Comparison of ENCODE assay signal across 8 cellular contexts in the genomic region with DNA sequence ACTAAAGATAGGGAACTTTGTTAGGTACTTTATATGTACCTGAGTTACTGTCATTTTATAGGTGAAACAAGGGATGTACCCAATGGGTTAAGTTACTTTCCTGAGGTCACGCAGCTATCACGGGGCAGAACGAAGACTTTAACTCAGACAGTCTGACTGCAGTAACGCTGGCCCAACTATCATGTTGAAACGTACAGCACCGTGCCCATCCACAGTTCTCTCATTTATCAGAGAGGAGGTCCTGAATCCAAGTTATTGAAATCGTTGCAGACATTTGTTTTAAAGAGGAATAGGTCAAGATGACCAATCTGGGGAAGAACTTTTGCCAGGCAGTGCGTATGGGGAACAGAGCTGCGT. TPM values are rescaled to one million over a fixed set of nuclear protein-coding genes. Genes with fewer than 3 reads are reported as not detected.
DNase-seq lines count a peak whose midpoint lies in the region; ATAC-seq, FAIRE-seq and TF ChIP-seq lines count a peak whose summit lies in the region.

No MANE protein-coding gene starts in this region.

- no peak for TF ChIP-seq POLR2A in GM12891 (IDR thresholded peaks at IDR 0.05; ENCODE audit: low read depth, low read length)

- no peaks in the 10 kb centered on the region for H3K27me3 ChIP-seq in kidney epithelial cell (ENCODE audit: control insufficient read depth, insufficient read depth, low read length)

- DNase-seq in GM12891 (ENCODE audit: insufficient read length, low spot score) (no peak), WTC11 (ENCODE audit: low spot score) (no peak), kidney epithelial cell (ENCODE audit: low read depth) (no peak), SHP77 treated with DMSO at 0.1 percent for 48 hours (lab: John Stamatoyannopoulos, UW) (no peak), NCI-H446 treated with DMSO at 0.1 percent for 48 hours (lab: John Stamatoyannopoulos, UW) (no peak), NCI-H1417 treated with DMSO at 0.1 percent for 48 hours (lab: John Stamatoyannopoulos, UW) (no peak), NCI-H524 (lab: John Stamatoyannopoulos, UW) (no peak)

- H3K27me3 Mint-ChIP-seq in WTC11 (ENCODE audit: low read depth), result peaks cover 67% of the 10 kb centered on the region

- peak; percentile 0 for ATAC-seq in HG02759 (IDR thresholded peaks at IDR 0.05; ENCODE audit: unreplicated experiment)
- no peak for ATAC-seq in WTC11

- POLR2A ChIA-PET in WTC11 (lab: Charles Lee), result no interaction called here

- FAIRE-seq in GM12891 (lab: Jason Lieb, UNC), result peak; percentile 16

- CTCF ChIA-PET in WTC11 (lab: Charles Lee), result interaction anchor here (1.3 to 1.4 kb wide), 2 partner anchors 67 to 245 kb away, joined by 3 read pairs; partner anchors contain the start of gene ALDH1L2

- peak overlapping the region; percentile 65 for H3K4me3 Mint-ChIP-seq in WTC11

- H3K4me1 Mint-ChIP-seq in WTC11, result peaks cover 30% of the 10 kb centered on the region

- H3K4me3 ChIP-seq in kidney epithelial cell (ENCODE audit: low read depth, low read length), result peak overlapping the region; percentile 81

- H3K9me3 Mint-ChIP-seq in WTC11, result no peaks in the 10 kb centered on the region

- no peaks in the 10 kb centered on the region for H3K36me3 Mint-ChIP-seq in WTC11

- H3K36me3 ChIP-seq in kidney epithelial cell (ENCODE audit: control insufficient read depth, insufficient read depth, low read length), result no peaks in the 10 kb centered on the region

- TF ChIP-seq CTCF in WTC11 (IDR thresholded peaks at IDR 0.05) (no peak), kidney epithelial cell (IDR thresholded peaks at IDR 0.05; ENCODE audit: insufficient read depth, low read length, poor library complexity, severe bottlenecking) (no peak)

- no peak overlapping the region for H3K27ac Mint-ChIP-seq in WTC11

TF ChIP-seq in GM12891, 5 proteins besides CTCF, POLR2A, EP300 and RAD21:
- TF ChIP-seq SPI1 (IDR thresholded peaks at IDR 0.05; ENCODE audit: low read depth, low read length) (no peak), POLR2AphosphoS5 (IDR thresholded peaks at IDR 0.05; ENCODE audit: low read depth, low read length) (no peak), PAX5 (IDR thresholded peaks at IDR 0.05; ENCODE audit: insufficient read depth, low read length, severe bottlenecking) (no peak), TAF1 (IDR thresholded peaks at IDR 0.05; ENCODE audit: low read depth, low read length) (no peak), POU2F2 (IDR thresholded peaks at IDR 0.05; ENCODE audit: low read depth, low read length) (no peak)

TF ChIP-seq in WTC11, 78 proteins besides CTCF, POLR2A, EP300 and RAD21:
- TF ChIP-seq, protein P1, sequence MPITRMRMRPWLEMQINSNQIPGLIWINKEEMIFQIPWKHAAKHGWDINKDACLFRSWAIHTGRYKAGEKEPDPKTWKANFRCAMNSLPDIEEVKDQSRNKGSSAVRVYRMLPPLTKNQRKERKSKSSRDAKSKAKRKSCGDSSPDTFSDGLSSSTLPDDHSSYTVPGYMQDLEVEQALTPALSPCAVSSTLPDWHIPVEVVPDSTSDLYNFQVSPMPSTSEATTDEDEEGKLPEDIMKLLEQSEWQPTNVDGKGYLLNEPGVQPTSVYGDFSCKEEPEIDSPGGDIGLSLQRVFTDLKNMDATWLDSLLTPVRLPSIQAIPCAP (CRISPR knock-in tag; IDR thresholded peaks at IDR 0.05), result no peak
- TF ChIP-seq NR3C1 (CRISPR knock-in tag; conservative IDR thresholded peaks at IDR 0.05; ENCODE audit: low read depth) (no peak), CREB1 (CRISPR knock-in tag; IDR thresholded peaks at IDR 0.05) (no peak), TP53 (CRISPR knock-in tag; IDR thresholded peaks at IDR 0.05) (no peak), RELA (CRISPR knock-in tag; IDR thresholded peaks at IDR 0.05; ENCODE audit: borderline replicate concordance) (no peak), USF2 (CRISPR knock-in tag; IDR thresholded peaks at IDR 0.05) (no peak), ZNF138 (CRISPR knock-in tag; conservative IDR thresholded peaks at IDR 0.05) (no peak)

RNA-seq across cellular contexts. Expression of gene C12orf75, which starts 0.6 kb away (rescaled TPM):
- 68.2 TPM for polyA plus RNA-seq in GM12891 (2012; ENCODE audit: low read depth, missing spikeins)
- 25.5 to 31.2 TPM (median 27.4 TPM) in 3 replicates for total RNA-seq in WTC11 (2021)
- 248 and 276 TPM in 2 replicates for total RNA-seq in kidney epithelial cell
